8 cellular contexts compared by ENCODE assay signal in genomic region chr10:96587255-96588059, GRCh38. TPM values are rescaled to one million over a fixed set of nuclear protein-coding genes. Genes with fewer than 3 reads are reported as not detected.
DNase-seq lines count a peak whose midpoint lies in the region; ATAC-seq and TF ChIP-seq lines count a peak whose summit lies in the region.

No MANE protein-coding gene starts in this region.

- peak overlapping the region; percentile 58 for H3K4me3 ChIP-seq in fibroblast of mammary gland (ENCODE audit: control insufficient read depth, low read depth, low read length)

- no peak for TF ChIP-seq CTCF in WTC11 (IDR thresholded peaks at IDR 0.05)
- TF ChIP-seq CTCF in fibroblast of mammary gland (conservative IDR thresholded peaks at IDR 0.05; ENCODE audit: control insufficient read depth, insufficient read depth, low read depth, low read length), result no peak
- TF ChIP-seq CTCF in neural crest cell (conservative IDR thresholded peaks at IDR 0.05), result no peak

- peaks cover 19% of the 10 kb centered on the region for H3K4me1 Mint-ChIP-seq in WTC11
- peaks cover 22% of the 10 kb centered on the region for H3K4me1 Mint-ChIP-seq in neural crest cell

- no peak overlapping the region for H3K4me3 Mint-ChIP-seq in WTC11
- no peak overlapping the region for H3K4me3 Mint-ChIP-seq in neural crest cell

- H3K36me3 Mint-ChIP-seq in WTC11, result no peaks in the 10 kb centered on the region
- H3K36me3 Mint-ChIP-seq in neural crest cell (ENCODE audit: low read depth), result no peaks in the 10 kb centered on the region

- DNase-seq in stimulated activated CD4-positive, alpha-beta T cell treated with anti-CD3 and anti-CD28 coated beads, Interleukin-12 subunit alpha, Interleukin-12 subunit beta, amount 100 ng/mL, for 24 hours (ENCODE audit: low read depth in 2 of 2), result peak; percentile 8 to 13
- DNase-seq in stimulated activated CD4-positive, alpha-beta T cell treated with anti-CD3 and anti-CD28 coated beads, Interleukin-12 subunit alpha, Interleukin-12 subunit beta, amount 100 ng/mL, for 4 hours, result no peak
- DNase-seq in MV-4-11 (lab: John Stamatoyannopoulos, UW), result peak; percentile 55
- DNase-seq in WTC11 (ENCODE audit: low spot score), result no peak
- peak; percentile 83 for DNase-seq in fibroblast of mammary gland (ENCODE audit: low read depth)
- DNase-seq in neural crest cell (ENCODE audit: low read depth, low spot score), result no peak
- DNase-seq in GDM1 (lab: John Stamatoyannopoulos, UW), result no peak

- CTCF ChIA-PET in WTC11 (lab: Charles Lee), result no interaction called here

- POLR2A ChIA-PET in WTC11 (lab: Charles Lee), result no interaction called here

- H3K9me3 Mint-ChIP-seq in WTC11 (no peaks in the 10 kb centered on the region), neural crest cell (no peaks in the 10 kb centered on the region)

- H3K27me3 Mint-ChIP-seq in WTC11 (ENCODE audit: low read depth) (no peaks in the 10 kb centered on the region), neural crest cell (ENCODE audit: low read depth) (no peaks in the 10 kb centered on the region)

- no peak overlapping the region; the same call in none of the 2 replicates for H3K27ac Mint-ChIP-seq in WTC11
- H3K27ac Mint-ChIP-seq in neural crest cell (ENCODE audit: unreplicated experiment), result peak overlapping the region; percentile 99

- ATAC-seq in WTC11, result peak; percentile 17; the same call in 1 of the 2 replicates
- no peak for ATAC-seq in HG02571 (IDR thresholded peaks at IDR 0.05; ENCODE audit: unreplicated experiment)

TF ChIP-seq in WTC11, 78 proteins besides CTCF, POLR2A, EP300 and RAD21:
- TF ChIP-seq IRF2 (CRISPR knock-in tag; IDR thresholded peaks at IDR 0.05; ENCODE audit: borderline replicate concordance, low read depth) (no peak), AFF4 (CRISPR knock-in tag; IDR thresholded peaks at IDR 0.05; ENCODE audit: borderline replicate concordance) (no peak), PRRX2 (CRISPR knock-in tag; IDR thresholded peaks at IDR 0.05) (no peak), RELA (CRISPR knock-in tag; IDR thresholded peaks at IDR 0.05; ENCODE audit: borderline replicate concordance) (no peak), GTF2I (CRISPR knock-in tag; conservative IDR thresholded peaks at IDR 0.05) (no peak), E2F1 (CRISPR knock-in tag; IDR thresholded peaks at IDR 0.05) (no peak)
- TF ChIP-seq, protein P1, sequence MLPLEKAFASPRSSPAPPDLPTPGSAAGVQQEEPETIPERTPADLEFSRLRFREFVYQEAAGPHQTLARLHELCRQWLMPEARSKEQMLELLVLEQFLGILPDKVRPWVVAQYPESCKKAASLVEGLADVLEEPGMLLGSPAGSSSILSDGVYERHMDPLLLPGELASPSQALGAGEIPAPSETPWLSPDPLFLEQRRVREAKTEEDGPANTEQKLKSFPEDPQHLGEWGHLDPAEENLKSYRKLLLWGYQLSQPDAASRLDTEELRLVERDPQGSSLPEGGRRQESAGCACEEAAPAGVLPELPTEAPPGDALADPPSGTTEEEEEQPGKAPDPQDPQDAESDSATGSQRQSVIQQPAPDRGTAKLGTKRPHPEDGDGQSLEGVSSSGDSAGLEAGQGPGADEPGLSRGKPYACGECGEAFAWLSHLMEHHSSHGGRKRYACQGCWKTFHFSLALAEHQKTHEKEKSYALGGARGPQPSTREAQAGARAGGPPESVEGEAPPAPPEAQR (CRISPR knock-in tag; IDR thresholded peaks at IDR 0.05), result no peak
- TF ChIP-seq, protein P2, sequence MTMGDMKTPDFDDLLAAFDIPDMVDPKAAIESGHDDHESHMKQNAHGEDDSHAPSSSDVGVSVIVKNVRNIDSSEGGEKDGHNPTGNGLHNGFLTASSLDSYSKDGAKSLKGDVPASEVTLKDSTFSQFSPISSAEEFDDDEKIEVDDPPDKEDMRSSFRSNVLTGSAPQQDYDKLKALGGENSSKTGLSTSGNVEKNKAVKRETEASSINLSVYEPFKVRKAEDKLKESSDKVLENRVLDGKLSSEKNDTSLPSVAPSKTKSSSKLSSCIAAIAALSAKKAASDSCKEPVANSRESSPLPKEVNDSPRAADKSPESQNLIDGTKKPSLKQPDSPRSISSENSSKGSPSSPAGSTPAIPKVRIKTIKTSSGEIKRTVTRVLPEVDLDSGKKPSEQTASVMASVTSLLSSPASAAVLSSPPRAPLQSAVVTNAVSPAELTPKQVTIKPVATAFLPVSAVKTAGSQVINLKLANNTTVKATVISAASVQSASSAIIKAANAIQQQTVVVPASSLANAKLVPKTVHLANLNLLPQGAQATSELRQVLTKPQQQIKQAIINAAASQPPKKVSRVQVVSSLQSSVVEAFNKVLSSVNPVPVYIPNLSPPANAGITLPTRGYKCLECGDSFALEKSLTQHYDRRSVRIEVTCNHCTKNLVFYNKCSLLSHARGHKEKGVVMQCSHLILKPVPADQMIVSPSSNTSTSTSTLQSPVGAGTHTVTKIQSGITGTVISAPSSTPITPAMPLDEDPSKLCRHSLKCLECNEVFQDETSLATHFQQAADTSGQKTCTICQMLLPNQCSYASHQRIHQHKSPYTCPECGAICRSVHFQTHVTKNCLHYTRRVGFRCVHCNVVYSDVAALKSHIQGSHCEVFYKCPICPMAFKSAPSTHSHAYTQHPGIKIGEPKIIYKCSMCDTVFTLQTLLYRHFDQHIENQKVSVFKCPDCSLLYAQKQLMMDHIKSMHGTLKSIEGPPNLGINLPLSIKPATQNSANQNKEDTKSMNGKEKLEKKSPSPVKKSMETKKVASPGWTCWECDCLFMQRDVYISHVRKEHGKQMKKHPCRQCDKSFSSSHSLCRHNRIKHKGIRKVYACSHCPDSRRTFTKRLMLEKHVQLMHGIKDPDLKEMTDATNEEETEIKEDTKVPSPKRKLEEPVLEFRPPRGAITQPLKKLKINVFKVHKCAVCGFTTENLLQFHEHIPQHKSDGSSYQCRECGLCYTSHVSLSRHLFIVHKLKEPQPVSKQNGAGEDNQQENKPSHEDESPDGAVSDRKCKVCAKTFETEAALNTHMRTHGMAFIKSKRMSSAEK (CRISPR knock-in tag; IDR thresholded peaks at IDR 0.05; ENCODE audit: borderline replicate concordance), result no peak

RNA-seq across cellular contexts. Expression of gene TM9SF3, which starts 0.6 kb away (rescaled TPM):
- total RNA-seq in WTC11 (2021), result 107 to 116 TPM (median 113 TPM) in 3 replicates
- total RNA-seq in neural crest cell, result 106 and 110 TPM in 2 replicates

Comparison
In these comparisons a context has a peak if more than half of its experiments do, and no peak if none do; other contexts are left out.
1. DNase-seq: peak in stimulated activated CD4-positive, alpha-beta T cell treated with anti-CD3 and anti-CD28 coated beads, Interleukin-12 subunit alpha, Interleukin-12 subunit beta, amount 100 ng/mL, for 24 hours (2 of 2), MV-4-11 (single experiment) and fibroblast of mammary gland (single experiment); none in stimulated activated CD4-positive, alpha-beta T cell treated with anti-CD3 and anti-CD28 coated beads, Interleukin-12 subunit alpha, Interleukin-12 subunit beta, amount 100 ng/mL, for 4 hours (single experiment), WTC11 (single experiment), neural crest cell (single experiment) and GDM1 (single experiment).